In genomic region chr14:72801381-72801812, GRCh38 we compare ENCODE assay signal across 10 cellular contexts.
DNase-seq lines count a peak whose midpoint lies in the region; ATAC-seq and TF ChIP-seq lines count a peak whose summit lies in the region.
"Had no signal": no experiment of that assay in that cellular context is flagged by ENCODE, and none has a peak within 500 bp of the region (broad histone marks: within the 10 kb centered on the region; RNA-seq: fewer than 3 reads in every experiment).

No MANE protein-coding gene starts in this region.

- H3K36me3 Mint-ChIP-seq in CD8-positive, alpha-beta T cell, result no peaks in the 10 kb centered on the region
- H3K36me3 Mint-ChIP-seq in nephron progenitor cell (ENCODE audit: low read depth), result peaks cover 50% of the 10 kb centered on the region

- H3K4me1 Mint-ChIP-seq in CD8-positive, alpha-beta T cell (ENCODE audit: low read depth), result no peaks in the 10 kb centered on the region
- H3K4me1 Mint-ChIP-seq in nephron progenitor cell, result peaks cover 5% of the 10 kb centered on the region

- no peaks in the 10 kb centered on the region for H3K27me3 Mint-ChIP-seq in CD8-positive, alpha-beta T cell (ENCODE audit: low read depth)
- H3K27me3 Mint-ChIP-seq in nephron progenitor cell (ENCODE audit: low read depth, poor library complexity), result peaks cover 2% of the 10 kb centered on the region

- ATAC-seq in CD8-positive, alpha-beta T cell, result no peak
- ATAC-seq in GM18498 (IDR thresholded peaks at IDR 0.05; ENCODE audit: unreplicated experiment), result no peak

- no peak overlapping the region for H3K4me3 ChIP-seq in BJ (ENCODE audit: low read depth, low read length)
- no peak overlapping the region for H3K4me3 ChIP-seq in CD8-positive, alpha-beta T cell (ENCODE audit: low read depth, low read length)
- H3K4me3 ChIP-seq in uterus, result no peak overlapping the region
- H3K4me3 ChIP-seq: tibial nerve had no signal

- CTCF ChIA-PET in BJ (lab: Yijun Ruan, JAX), result no interaction called here
- CTCF ChIA-PET in CD8-positive, alpha-beta T cell (lab: Charles Lee), result no interaction called here

- no peaks in the 10 kb centered on the region for H3K4me1 ChIP-seq in CD8-positive, alpha-beta T cell (ENCODE audit: insufficient read depth, low read length)
- H3K4me1 ChIP-seq in uterus, result no peaks in the 10 kb centered on the region
- H3K4me1 ChIP-seq: tibial nerve had no signal

- H3K9me3 Mint-ChIP-seq in CD8-positive, alpha-beta T cell, result no peaks in the 10 kb centered on the region
- peaks cover 4% of the 10 kb centered on the region for H3K9me3 Mint-ChIP-seq in nephron progenitor cell

- no peaks in the 10 kb centered on the region for H3K9me3 ChIP-seq in CD8-positive, alpha-beta T cell (ENCODE audit: low read length)
- no peaks in the 10 kb centered on the region for H3K9me3 ChIP-seq in uterus
- H3K9me3 ChIP-seq: tibial nerve had no signal

- no peak overlapping the region for H3K27ac Mint-ChIP-seq in CD8-positive, alpha-beta T cell
- no peak overlapping the region for H3K27ac Mint-ChIP-seq in nephron progenitor cell

- no peaks in the 10 kb centered on the region for H3K36me3 ChIP-seq in BJ (ENCODE audit: control insufficient read depth, insufficient read depth, low read length)
- no peaks in the 10 kb centered on the region for H3K36me3 ChIP-seq in CD8-positive, alpha-beta T cell (ENCODE audit: insufficient read depth, low read length)
- no peaks in the 10 kb centered on the region for H3K36me3 ChIP-seq in uterus
- H3K36me3 ChIP-seq: tibial nerve had no signal

- intact Hi-C loops in CD8-positive, alpha-beta T cell (cut with DNase I, micrococcal nuclease), result no loop called here
- intact Hi-C loops in uterus (cut with DNase I; ENCODE audit: low total_unique reads), result no loop called here

- H3K27me3 ChIP-seq in BJ (ENCODE audit: control insufficient read depth, insufficient read depth, low read length) (no peaks in the 10 kb centered on the region), uterus (no peaks in the 10 kb centered on the region)
- H3K27me3 ChIP-seq in CD8-positive, alpha-beta T cell (ENCODE audit: insufficient read depth, low read length), result no peaks in the 10 kb centered on the region
- H3K27me3 ChIP-seq: tibial nerve had no signal

- TF ChIP-seq CTCF in BJ (IDR thresholded peaks at IDR 0.05; ENCODE audit: insufficient read depth, low read depth, low read length) (no peak), uterus (IDR thresholded peaks at IDR 0.05) (no peak), nephron progenitor cell (IDR thresholded peaks at IDR 0.05) (no peak)
- no peak for TF ChIP-seq CTCF in CD8-positive, alpha-beta T cell (IDR thresholded peaks at IDR 0.05)

- H3K4me3 Mint-ChIP-seq in CD8-positive, alpha-beta T cell, result no peak overlapping the region
- H3K4me3 Mint-ChIP-seq in nephron progenitor cell, result no peak overlapping the region

- POLR2A ChIA-PET in BJ (lab: Charles Lee), result no interaction called here
- POLR2A ChIA-PET in CD8-positive, alpha-beta T cell (lab: Charles Lee), result no interaction called here

- no peak for TF ChIP-seq POLR2A in uterus (IDR thresholded peaks at IDR 0.05)

- DNase-seq in BJ (ENCODE audit: low read depth), result peak; percentile 62
- peak; percentile 9 for DNase-seq in LoVo (ENCODE audit: low spot score)
- DNase-seq in brain pericyte (ENCODE audit: low read depth, low spot score), result peak; percentile 85
- peak; percentile 12 to 97 for DNase-seq in lung microvascular endothelial cell (ENCODE audit: low read depth in 2 of 2)
- DNase-seq in CD8-positive, alpha-beta T cell, result no peak
- no peak for DNase-seq in uterus
- no peak for DNase-seq in nephron progenitor cell
- DNase-seq: small intestine had no signal

- no peak overlapping the region for H3K27ac ChIP-seq in CD8-positive, alpha-beta T cell (ENCODE audit: low read depth, low read length)
- H3K27ac ChIP-seq in uterus, result no peak overlapping the region
- H3K27ac ChIP-seq: tibial nerve had no signal

Comparison
In these comparisons a context has a peak if more than half of its experiments do, and no peak if none do; other contexts are left out.
1. DNase-seq: peak in BJ (single experiment), LoVo (single experiment), brain pericyte (single experiment) and lung microvascular endothelial cell (2 of 2); none in CD8-positive, alpha-beta T cell (0 of 7), uterus (0 of 2) and nephron progenitor cell (single experiment).